8 cellular contexts compared by ENCODE assay signal in genomic region chr11:10735532-10736465, GRCh38. TPM values are rescaled to one million over a fixed set of nuclear protein-coding genes. Genes with fewer than 3 reads are reported as not detected.
DNase-seq lines count a peak whose midpoint lies in the region; ATAC-seq and TF ChIP-seq lines count a peak whose summit lies in the region.

No MANE protein-coding gene starts in this region.

- peak overlapping the region; percentile 58 for H3K27ac ChIP-seq in upper lobe of right lung

- DNase-seq in GM13976 (ENCODE audit: low spot score): peak; percentile 91
- peak; percentile 17 for DNase-seq in NCI-H1436 treated with DMSO at 0.1 percent for 48 hours (lab: John Stamatoyannopoulos, UW)
- peak; percentile 48 to 87 (median 78) for DNase-seq in T-cell
- peak; percentile 94 for DNase-seq in amniotic epithelial cell (ENCODE audit: low read depth)
- DNase-seq in left cardiac atrium: peak; percentile 96
- peak; percentile 99 for DNase-seq in posterior vena cava (ENCODE audit: low spot score)
- peak; percentile 97 for DNase-seq in upper lobe of right lung

- H3K9me3 ChIP-seq in upper lobe of right lung: no peaks in the 10 kb centered on the region

- peak; percentile 97 for TF ChIP-seq CTCF in GM13976 (IDR thresholded peaks at IDR 0.05; ENCODE audit: borderline replicate concordance, control extremely low read depth, extremely low read depth, insufficient read depth, missing control alignments)
- peak; percentile 99 for TF ChIP-seq CTCF in upper lobe of right lung (IDR thresholded peaks at IDR 0.05)

- peaks cover 20% of the 10 kb centered on the region for H3K4me1 ChIP-seq in upper lobe of right lung

- CTCF ChIA-PET in T-cell (lab: Charles Lee): interaction anchor here (0.5 to 1.4 kb wide), 9 partner anchors 15 to 1675 kb away, joined by 3 to 10 read pairs (median 5); partner anchors contain the start of gene CTR9 (in 1 of the 2)

- in situ Hi-C loops in GM13976 (cut with MboI; ENCODE audit: low sequenced_read_pairs, unreplicated experiment): loop anchor here (5.0 kb wide), 1 partner anchor 328 kb away; no protein-coding TSS in a partner anchor

- intact Hi-C loops in left cardiac atrium (cut with DNase I): loop anchor here in 1 of 2 donors (2.0 to 10.0 kb wide), 5 partner anchors 83 to 333 kb away; partner anchors contain the start of gene RNF141
- intact Hi-C loops in posterior vena cava (cut with DNase I): loop anchor here (2.0 to 10.0 kb wide), 4 partner anchors 91 to 329 kb away; no protein-coding TSS in a partner anchor
- intact Hi-C loops in upper lobe of right lung (cut with DNase I): loop anchor here (5.0 kb wide), 1 partner anchor 323 kb away; no protein-coding TSS in a partner anchor

- no peaks in the 10 kb centered on the region for H3K27me3 Mint-ChIP-seq in T-cell

- H3K9me3 Mint-ChIP-seq in T-cell: no peaks in the 10 kb centered on the region

- no peaks in the 10 kb centered on the region for H3K36me3 Mint-ChIP-seq in T-cell

- no peaks in the 10 kb centered on the region for H3K27me3 ChIP-seq in upper lobe of right lung

- peak overlapping the region; percentile 8 for H3K4me3 ChIP-seq in upper lobe of right lung

- peaks cover 10 to 17% (median 10%) of the 10 kb centered on the region in 3 donors for H3K4me1 Mint-ChIP-seq in T-cell

- H3K27ac Mint-ChIP-seq in T-cell: peak overlapping the region; percentile 23 to 40

- H3K36me3 ChIP-seq in upper lobe of right lung: no peaks in the 10 kb centered on the region

- POLR2A ChIA-PET in T-cell (lab: Charles Lee): no interaction called here

- peak overlapping the region; percentile 28 to 52 (median 48) for H3K4me3 Mint-ChIP-seq in T-cell

- ATAC-seq in HG02884 (IDR thresholded peaks at IDR 0.05; ENCODE audit: unreplicated experiment): peak; percentile 98
- peak; percentile 99 to 100 (median 99) for ATAC-seq in T-cell (replicated peaks in 1 of 4)
- peak; percentile 100 for ATAC-seq in left cardiac atrium
- ATAC-seq in upper lobe of right lung: peak; percentile 100

RNA-seq across cellular contexts. Expression of gene CTR9, which starts 15.2 kb away (rescaled TPM):
- 10 to 100 TPM; 26.4 to 45.6 (median 42.2) TPM for total RNA-seq in T-cell
- 10 to 100 TPM; 22.5 to 24.5 TPM for total RNA-seq in left cardiac atrium
- 10 to 100 TPM; 25.1 to 25.4 TPM for total RNA-seq in posterior vena cava
- total RNA-seq in upper lobe of right lung: 31.3 TPM

RNA-seq across cellular contexts. Expression of gene IRAG1, which starts 42.2 kb away (rescaled TPM):
- total RNA-seq in T-cell (under 1 TPM in 2 of 5 donors, not detected in 3; 0.06 to 0.20 TPM), left cardiac atrium (10 to 100 TPM in 1 of 2 donors, 1 to 10 TPM in 1; 9.7 to 15.6 TPM), posterior vena cava (100 to 1,000 TPM; 348 to 366 TPM), upper lobe of right lung (18.0 TPM)

Comparison
In these comparisons a context has a peak if more than half of its experiments do, and no peak if none do; other contexts are left out.
1. Peak in every context shown above with its lines: DNase-seq, ATAC-seq, H3K4me3 ChIP-seq and H3K27ac ChIP-seq.
2. DNase-seq: peak in every context shown above with its lines; median percentile 99 in posterior vena cava; 97 in upper lobe of right lung; 96 in left cardiac atrium; 94 in amniotic epithelial cell; 91 in GM13976; 78 in T-cell; 17 in NCI-H1436 treated with DMSO at 0.1 percent for 48 hours.
3. RNA of gene IRAG1, which starts 42.2 kb away (total RNA-seq): 348 to 366 TPM in posterior vena cava; 18.0 TPM in upper lobe of right lung (single experiment), 9.7 to 15.6 TPM in left cardiac atrium and 0.06 to 0.20 TPM in T-cell; every median in the first group is over 10 times any median in the second.